In genomic region chr16:6926341-6926740, GRCh38 we compare ENCODE assay signal across 19 cellular contexts.
A peak's percentile ranks its signal among the peaks of the same experiment; 100 is the strongest.
DNase-seq lines count a peak whose midpoint lies in the region; ATAC-seq and TF ChIP-seq lines count a peak whose summit lies in the region.
"Had no signal": no experiment of that assay in that cellular context is flagged by ENCODE, and none has a peak within 500 bp of the region (broad histone marks: within the 10 kb centered on the region; RNA-seq: fewer than 3 reads in every experiment).

No MANE protein-coding gene starts in this region.

- H3K4me2 ChIP-seq in H9 (ENCODE audit: insufficient read depth, insufficient read length, low read length) (no peak overlapping the region), mesendoderm (ENCODE audit: low read length) (no peak overlapping the region)
- H3K4me2 ChIP-seq: A549 had no signal

- H2BK5ac ChIP-seq in H9 (ENCODE audit: insufficient read length, low read length) (no peak overlapping the region), mesendoderm (ENCODE audit: low read length) (no peak overlapping the region)

- H3K9me3 ChIP-seq in H9 (ENCODE audit: control insufficient read depth, low read depth, low read length): no peaks in the 10 kb centered on the region
- no peaks in the 10 kb centered on the region for H3K9me3 ChIP-seq in NT2/D1 (ENCODE audit: insufficient read depth, low read length)
- H3K9me3 ChIP-seq: A549, BE2C had no signal

- H3K23me2 ChIP-seq in H9 (ENCODE audit: insufficient read length, low read depth, low read length, poor library complexity, severe bottlenecking): no peaks in the 10 kb centered on the region

- H2BK120ac ChIP-seq in H9 (ENCODE audit: low read depth, low read length, poor library complexity, severe bottlenecking) (no peak overlapping the region), mesendoderm (ENCODE audit: low read depth, low read length) (no peak overlapping the region)

- H2BK20ac ChIP-seq in H9 (ENCODE audit: low read depth, low read length, poor library complexity, severe bottlenecking): no peak overlapping the region

- no peak overlapping the region for H4K91ac ChIP-seq in H9 (ENCODE audit: insufficient read length, low read depth, low read length)

- H2AFZ ChIP-seq in H9 (ENCODE audit: low read length): no peak overlapping the region

- H4K20me1 ChIP-seq in H9 (ENCODE audit: control insufficient read depth, insufficient read depth, insufficient read length): no peaks in the 10 kb centered on the region

- no peak for ATAC-seq in stimulated activated naive CD8-positive, alpha-beta T cell treated with anti-CD3 and anti-CD28 coated beads, Interleukin-15, amount 100 ng/mL, for 72 hours
- ATAC-seq: A549, GM12878, Right ventricle myocardium inferior had no signal

- H3K27ac Mint-ChIP-seq in H9 (peak overlapping the region; percentile 16 to 90 (median 59); a peak in 4 of 7 replicates), type B pancreatic cell (peak overlapping the region; percentile 70)
- H3K27ac Mint-ChIP-seq in stimulated activated naive CD8-positive, alpha-beta T cell treated with anti-CD3 and anti-CD28 coated beads, Interleukin-15, amount 100 ng/mL, for 72 hours: no peak overlapping the region
- H3K27ac Mint-ChIP-seq: IgD-negative memory B cell; T-helper 1 cell treated with Interleukin-12 subunit alpha and Interleukin-12 subunit beta and Interleukin-4 antibody, amounts not matched to agents 30 μg/mL and 1 μg/mL, for 36 hours had no signal

- H3K9me3 Mint-ChIP-seq in H9: peaks cover 0 to 1% of the 10 kb centered on the region in 2 experiments; a peak in 2 of 5 replicates
- no peaks in the 10 kb centered on the region for H3K9me3 Mint-ChIP-seq in type B pancreatic cell
- peaks cover 4 to 38% of the 10 kb centered on the region in 2 donors for H3K9me3 Mint-ChIP-seq in stimulated activated naive CD8-positive, alpha-beta T cell treated with anti-CD3 and anti-CD28 coated beads, Interleukin-15, amount 100 ng/mL, for 72 hours

- no peak overlapping the region for H3T11ph ChIP-seq in H9 (ENCODE audit: low read length)

- TF ChIP-seq CTCF in H9 (conservative IDR thresholded peaks at IDR 0.05): no peak
- no peak for TF ChIP-seq CTCF in type B pancreatic cell (conservative IDR thresholded peaks at IDR 0.05)
- TF ChIP-seq CTCF in coronary artery (IDR thresholded peaks at IDR 0.05): no peak

- H3K23ac ChIP-seq in H9 (ENCODE audit: insufficient read length, low read depth, low read length): no peak overlapping the region
- H3K23ac ChIP-seq in mesendoderm (ENCODE audit: low read length): no peak overlapping the region

- H3K56ac ChIP-seq in H9 (ENCODE audit: insufficient read length, low read depth, low read length): no peak overlapping the region
- peak overlapping the region; percentile 56 for H3K56ac ChIP-seq in mesendoderm (ENCODE audit: low read length)

- no peak for DNase-seq in H9
- DNase-seq in NT2/D1 (ENCODE audit: low read depth, low spot score): peak; percentile 15
- DNase-seq in mesendoderm: peak; percentile 73
- no peak for DNase-seq in type B pancreatic cell (ENCODE audit: extremely low spot score, unreplicated experiment)
- no peak for DNase-seq in stimulated activated naive CD8-positive, alpha-beta T cell treated with anti-CD3 and anti-CD28 coated beads, Interleukin-15, amount 100 ng/mL, for 72 hours
- DNase-seq in coronary artery (ENCODE audit: low spot score): no peak
- DNase-seq in HK-2 (ENCODE audit: unreplicated experiment): no peak
- DNase-seq: BE2C, DMS79, NCI-H1105, NCI-H146, NCI-H2029, NCI-H524 treated with DMSO at 0.1 percent for 48 hours had no signal

- H3K4me1 ChIP-seq in H9 (ENCODE audit: insufficient read depth, low read length) (no peaks in the 10 kb centered on the region), NT2/D1 (ENCODE audit: insufficient read depth, insufficient read length) (no peaks in the 10 kb centered on the region), mesendoderm (ENCODE audit: control insufficient read depth, low read depth, low read length) (no peaks in the 10 kb centered on the region)
- H3K4me1 ChIP-seq: A549, BE2C, SJSA1 had no signal

- H3K4me3 Mint-ChIP-seq in H9 (no peak overlapping the region), type B pancreatic cell (peak overlapping the region; percentile 50)
- H3K4me3 Mint-ChIP-seq in stimulated activated naive CD8-positive, alpha-beta T cell treated with anti-CD3 and anti-CD28 coated beads, Interleukin-15, amount 100 ng/mL, for 72 hours: no peak overlapping the region
- H3K4me3 Mint-ChIP-seq: IgD-negative memory B cell; T-helper 1 cell treated with Interleukin-12 subunit alpha and Interleukin-12 subunit beta and Interleukin-4 antibody, amounts not matched to agents 30 μg/mL and 1 μg/mL, for 36 hours had no signal

- WGBS in H9 (ENCODE audit: extremely low coverage, insufficient read length, low lambda C conversion rate): no CpG with 5 or more reads among the region's 6 CpGs
- no CpG with 5 or more reads among the region's 6 CpGs for WGBS in mesendoderm (ENCODE audit: extremely low coverage, insufficient coverage, low lambda C conversion rate)

- H2BK15ac ChIP-seq in H9 (ENCODE audit: low read depth, low read length) (no peak overlapping the region), mesendoderm (replicated peaks; ENCODE audit: low read depth) (no peak overlapping the region)

- H3K4ac ChIP-seq in H9 (ENCODE audit: low read depth, low read length): no peak overlapping the region
- no peak overlapping the region for H3K4ac ChIP-seq in mesendoderm (ENCODE audit: low read depth, low read length)

- H3K79me2 ChIP-seq in H9 (ENCODE audit: insufficient read depth, low read length) (no peaks in the 10 kb centered on the region), mesendoderm (ENCODE audit: control insufficient read depth, insufficient read depth, low read length) (no peaks in the 10 kb centered on the region)

- peaks cover 0 to 2% (median 2%) of the 10 kb centered on the region in 3 experiments; a peak in 3 of 7 replicates for H3K36me3 Mint-ChIP-seq in H9 (ENCODE audit: insufficient read depth in 1 of 3, low read depth in 3 of 3)
- H3K36me3 Mint-ChIP-seq in type B pancreatic cell: no peaks in the 10 kb centered on the region
- H3K36me3 Mint-ChIP-seq: IgD-negative memory B cell had no signal

- H2AK5ac ChIP-seq in H9 (ENCODE audit: insufficient read length, low read length) (no peak overlapping the region), mesendoderm (ENCODE audit: low read length) (no peak overlapping the region)

- no peak overlapping the region for H3K9ac ChIP-seq in H9 (ENCODE audit: extremely low read depth, insufficient read length, low read length)
- no peak overlapping the region for H3K9ac ChIP-seq in NT2/D1 (ENCODE audit: insufficient read length, low read depth)
- no peak overlapping the region for H3K9ac ChIP-seq in mesendoderm (ENCODE audit: low read length)

- no peak overlapping the region for H4K8ac ChIP-seq in H9 (replicated peaks; ENCODE audit: insufficient read length, low read depth, low read length)
- no peak overlapping the region for H4K8ac ChIP-seq in mesendoderm (ENCODE audit: low read depth, low read length)

- H2BK12ac ChIP-seq in H9 (ENCODE audit: insufficient read length, low read depth, low read length): no peak overlapping the region

- H4K5ac ChIP-seq in H9 (ENCODE audit: insufficient read length, low read depth, low read length): no peak overlapping the region
- no peak overlapping the region for H4K5ac ChIP-seq in mesendoderm (ENCODE audit: low read length)

- H3K27ac ChIP-seq in H9 (ENCODE audit: insufficient read length, low read depth, low read length): no peak overlapping the region
- peak overlapping the region; percentile 4 for H3K27ac ChIP-seq in mesendoderm (ENCODE audit: low read depth, low read length)
- no peak overlapping the region for H3K27ac ChIP-seq in coronary artery
- H3K27ac ChIP-seq: A549, SJSA1 had no signal

- no peak overlapping the region for H3K14ac ChIP-seq in H9 (ENCODE audit: insufficient read depth, low read length)

- H3K27me3 Mint-ChIP-seq in H9 (ENCODE audit: low read depth) (no peaks in the 10 kb centered on the region; the same call in 1 of the 2 replicates), type B pancreatic cell (peaks cover 4% of the 10 kb centered on the region)
- no peaks in the 10 kb centered on the region for H3K27me3 Mint-ChIP-seq in stimulated activated naive CD8-positive, alpha-beta T cell treated with anti-CD3 and anti-CD28 coated beads, Interleukin-15, amount 100 ng/mL, for 72 hours
- H3K27me3 Mint-ChIP-seq: IgD-negative memory B cell had no signal

- H3K36me3 ChIP-seq in NT2/D1 (ENCODE audit: insufficient read depth, insufficient read length, low read length) (no peaks in the 10 kb centered on the region), mesendoderm (ENCODE audit: control insufficient read depth, insufficient read depth, low read length) (no peaks in the 10 kb centered on the region)
- H3K36me3 ChIP-seq: BE2C, SJSA1 had no signal

- H3K27me3 ChIP-seq in H9 (ENCODE audit: insufficient read depth, low read length) (no peaks in the 10 kb centered on the region), NT2/D1 (ENCODE audit: insufficient read depth, insufficient read length) (no peaks in the 10 kb centered on the region), mesendoderm (ENCODE audit: insufficient read depth, low read length, poor library complexity) (no peaks in the 10 kb centered on the region)
- H3K27me3 ChIP-seq: BE2C, SJSA1 had no signal

- H3K4me1 Mint-ChIP-seq in H9: peaks cover 36 to 45% of the 10 kb centered on the region in 2 experiments
- peaks cover 7% of the 10 kb centered on the region for H3K4me1 Mint-ChIP-seq in type B pancreatic cell (ENCODE audit: unreplicated experiment)
- no peaks in the 10 kb centered on the region for H3K4me1 Mint-ChIP-seq in stimulated activated naive CD8-positive, alpha-beta T cell treated with anti-CD3 and anti-CD28 coated beads, Interleukin-15, amount 100 ng/mL, for 72 hours
- H3K4me1 Mint-ChIP-seq: IgD-negative memory B cell had no signal

- H3K18ac ChIP-seq in H9 (ENCODE audit: insufficient read length, low read depth, low read length) (no peak overlapping the region), mesendoderm (ENCODE audit: low read length) (no peak overlapping the region)

- H3K4me3 ChIP-seq in NT2/D1 (ENCODE audit: insufficient read length, low read depth) (no peak overlapping the region), mesendoderm (ENCODE audit: low read length) (no peak overlapping the region), coronary artery (no peak overlapping the region)
- H3K4me3 ChIP-seq: A549, GM12878, SJSA1 had no signal

- H3K79me1 ChIP-seq in H9 (ENCODE audit: insufficient read depth, low read depth, low read length, poor library complexity, severe bottlenecking) (no peaks in the 10 kb centered on the region), mesendoderm (ENCODE audit: low read length) (no peaks in the 10 kb centered on the region)

Comparison
In these comparisons a context has a peak if more than half of its experiments do, and no peak if none do; other contexts are left out.
1. DNase-seq: peak in NT2/D1 (single experiment) and mesendoderm (single experiment); none in H9 (single experiment), type B pancreatic cell (single experiment), stimulated activated naive CD8-positive, alpha-beta T cell treated with anti-CD3 and anti-CD28 coated beads, Interleukin-15, amount 100 ng/mL, for 72 hours (0 of 2), coronary artery (single experiment) and HK-2 (single experiment).
2. H3K27ac Mint-ChIP-seq: peak in H9 (3 of 3) and type B pancreatic cell (single experiment); none in stimulated activated naive CD8-positive, alpha-beta T cell treated with anti-CD3 and anti-CD28 coated beads, Interleukin-15, amount 100 ng/mL, for 72 hours (0 of 2).